24 cellular contexts compared by ENCODE assay signal in genomic region chr18:43936176-43936575, GRCh38.
"Had no signal": no experiment of that assay in that cellular context is flagged by ENCODE, and none has a peak within 500 bp of the region (broad histone marks: within the 10 kb centered on the region; RNA-seq: fewer than 3 reads in every experiment).

No MANE protein-coding gene starts in this region.

- H3K36me3 Mint-ChIP-seq: naive thymus-derived CD8-positive, alpha-beta T cell had no signal

- H3K9me3 ChIP-seq: esophagus muscularis mucosa, gastroesophageal sphincter, heart left ventricle, left lung, pancreas, right lobe of liver, thyroid gland had no signal

- DNase-seq: dermis blood vessel endothelial cell; effector memory CD4-positive, alpha-beta T cell; foreskin keratinocyte; heart left ventricle; hippocampal formation; left cardiac atrium; left lung; mesendoderm; naive thymus-derived CD8-positive, alpha-beta T cell; occipital lobe; pancreas; retina; right lobe of liver; small intestine; stimulated activated CD4-positive, alpha-beta T cell treated with anti-CD3 and anti-CD28 coated beads, Interleukin-15, amount 100 ng/mL, for 24 hours; stimulated activated CD4-positive, alpha-beta T cell treated with anti-CD3 and anti-CD28 coated beads, Interleukin-2, amount 100 ng/mL, for 48 hours; stimulated activated CD8-positive, alpha-beta memory T cell treated with anti-CD3 and anti-CD28 coated beads, Interleukin-4, amount 100 ng/mL, for 48 hours; stimulated activated naive CD4-positive, alpha-beta T cell; stimulated activated naive CD8-positive, alpha-beta T cell treated with anti-CD3 and anti-CD28 coated beads, Interleukin-15, amount 100 ng/mL, for 72 hours; thyroid gland; trophoblast cell had no signal

- H3K27me3 ChIP-seq: esophagus muscularis mucosa, foreskin keratinocyte, gastroesophageal sphincter, heart left ventricle, left lung, pancreas, right lobe of liver, thyroid gland had no signal

- H3K27me3 Mint-ChIP-seq: naive thymus-derived CD8-positive, alpha-beta T cell; stimulated activated naive CD8-positive, alpha-beta T cell treated with anti-CD3 and anti-CD28 coated beads, Interleukin-15, amount 100 ng/mL, for 72 hours had no signal

- H3K4me3 ChIP-seq: coronary artery, esophagus muscularis mucosa, gastroesophageal sphincter, heart left ventricle, left lung, pancreas, right lobe of liver, thyroid gland had no signal

- H3K4me1 ChIP-seq: foreskin keratinocyte, right lobe of liver, thyroid gland had no signal

- H3K36me3 ChIP-seq: esophagus muscularis mucosa, gastroesophageal sphincter, heart left ventricle, left lung, pancreas, right lobe of liver, thyroid gland had no signal

- H3K27ac Mint-ChIP-seq: naive thymus-derived CD8-positive, alpha-beta T cell; stimulated activated naive CD8-positive, alpha-beta T cell treated with anti-CD3 and anti-CD28 coated beads, Interleukin-15, amount 100 ng/mL, for 72 hours had no signal

- H3K4me3 Mint-ChIP-seq: naive thymus-derived CD8-positive, alpha-beta T cell; stimulated activated naive CD8-positive, alpha-beta T cell treated with anti-CD3 and anti-CD28 coated beads, Interleukin-15, amount 100 ng/mL, for 72 hours had no signal

- H3K4me1 Mint-ChIP-seq: naive thymus-derived CD8-positive, alpha-beta T cell; stimulated activated naive CD8-positive, alpha-beta T cell treated with anti-CD3 and anti-CD28 coated beads, Interleukin-15, amount 100 ng/mL, for 72 hours had no signal

- H3K27ac ChIP-seq: coronary artery, esophagus muscularis mucosa, foreskin keratinocyte, heart left ventricle, left lung, thyroid gland had no signal
